ENCODE assay signal across 8 cellular contexts in the genomic region with DNA sequence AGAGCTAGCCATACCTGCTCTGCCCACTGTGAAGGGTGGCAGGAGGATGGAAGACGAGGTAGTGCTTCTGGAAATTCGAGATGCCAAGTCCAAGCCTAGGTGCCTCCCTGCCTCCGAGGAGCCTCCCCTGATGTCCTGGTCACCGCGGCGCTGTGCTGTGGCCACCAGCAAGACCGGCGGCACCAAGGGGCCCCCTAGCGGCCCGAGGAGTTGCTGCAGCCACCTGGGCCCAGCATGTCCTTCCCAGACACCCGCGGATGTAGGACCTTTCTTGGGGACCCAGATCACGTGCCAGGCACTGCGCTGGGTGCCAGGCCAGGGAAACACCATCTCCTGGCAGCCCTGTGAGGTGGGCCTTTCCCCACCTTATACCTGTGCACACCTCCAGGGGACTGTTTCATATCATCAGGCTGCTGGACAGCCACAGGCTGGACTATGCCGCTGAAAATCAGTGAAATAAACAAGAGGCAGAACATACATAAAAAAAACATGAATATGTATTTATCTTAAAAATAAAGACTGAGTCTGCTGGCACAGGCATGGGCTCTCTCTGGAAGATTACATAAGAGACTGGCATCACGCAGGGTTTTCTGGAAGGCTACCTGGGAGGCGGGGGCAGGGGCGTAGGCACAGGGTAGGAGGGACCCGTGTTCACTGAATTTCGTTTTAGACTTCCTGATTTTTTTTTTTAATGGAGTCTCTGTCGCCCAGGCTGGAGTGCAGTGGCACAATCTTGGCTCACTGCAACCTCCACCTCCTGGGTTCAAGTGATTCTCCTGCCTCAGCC. TPM values are rescaled to one million over a fixed set of nuclear protein-coding genes. Genes with fewer than 3 reads are reported as not detected.
DNase-seq lines count a peak whose midpoint lies in the region; ATAC-seq, FAIRE-seq and TF ChIP-seq lines count a peak whose summit lies in the region.

No MANE protein-coding gene starts in this region.

- no peak overlapping the region for H3K4me2 ChIP-seq in OCI-LY7 (ENCODE audit: low read length)

- POLR2A ChIA-PET in OCI-LY7 (lab: Charles Lee), result interaction anchor here (0.8 to 0.9 kb wide), 2 partner anchors 24 to 28 kb away, joined by 3 read pairs; no protein-coding TSS in a partner anchor
- POLR2A ChIA-PET in naive thymus-derived CD4-positive, alpha-beta T cell (lab: Charles Lee), result interaction anchor here (0.6 kb wide), 1 partner anchor 132 kb away, joined by 3 read pairs; no protein-coding TSS in a partner anchor

- H4K20me1 ChIP-seq in OCI-LY7 (ENCODE audit: insufficient read depth, low read length), result no peaks in the 10 kb centered on the region

- H2AFZ ChIP-seq in ACC112 (ENCODE audit: low read length, unreplicated experiment), result peak overlapping the region; percentile 41
- H2AFZ ChIP-seq in OCI-LY7 (ENCODE audit: low read length), result no peak overlapping the region

- H3K27me3 ChIP-seq in ACC112 (ENCODE audit: insufficient read depth, low read length) (no peaks in the 10 kb centered on the region), esophagus muscularis mucosa (no peaks in the 10 kb centered on the region)
- H3K27me3 ChIP-seq in naive thymus-derived CD4-positive, alpha-beta T cell (ENCODE audit: control insufficient read depth in 2 of 2, insufficient read depth in 2 of 2, low read length in 2 of 2), result peaks cover 0 to 4% of the 10 kb centered on the region in 2 donors

- H3K4me3 ChIP-seq in ACC112 (ENCODE audit: low read depth, low read length) (no peak overlapping the region), OCI-LY7 (ENCODE audit: low read depth, low read length, poor library complexity, severe bottlenecking) (no peak overlapping the region), esophagus muscularis mucosa (no peak overlapping the region)
- no peak overlapping the region for H3K4me3 ChIP-seq in naive thymus-derived CD4-positive, alpha-beta T cell (ENCODE audit: low read length)

- TF ChIP-seq EP300 in esophagus muscularis mucosa (IDR thresholded peaks at IDR 0.05), result no peak

- H3K4me3 Mint-ChIP-seq in naive thymus-derived CD4-positive, alpha-beta T cell, result no peak overlapping the region
- H3K4me3 Mint-ChIP-seq in stimulated activated naive B cell treated with anti-CD40 and anti-IgM and Interleukin-4, amounts not matched to agents 10 μg/mL and 1 μg/mL and 100 μg/mL, for 72 hours, result no peak overlapping the region

- BruUV-seq in OCI-LY7 (replicated peaks; lab: Mats Ljungman, UMichigan), result no TSS peak

- peak overlapping the region in 1 of 9 donors; percentile 51 for H3K27ac Mint-ChIP-seq in naive thymus-derived CD4-positive, alpha-beta T cell
- no peak overlapping the region for H3K27ac Mint-ChIP-seq in stimulated activated naive B cell treated with anti-CD40 and anti-IgM and Interleukin-4, amounts not matched to agents 10 μg/mL and 1 μg/mL and 100 μg/mL, for 72 hours

- peaks cover 2 to 28% (median 9%) of the 10 kb centered on the region in 5 donors for H3K27me3 Mint-ChIP-seq in naive thymus-derived CD4-positive, alpha-beta T cell
- H3K27me3 Mint-ChIP-seq in stimulated activated naive B cell treated with anti-CD40 and anti-IgM and Interleukin-4, amounts not matched to agents 10 μg/mL and 1 μg/mL and 100 μg/mL, for 72 hours, result peaks cover 29 to 39% of the 10 kb centered on the region in 2 donors

- H3K27ac ChIP-seq in ACC112 (ENCODE audit: low read depth, low read length) (no peak overlapping the region), OCI-LY7 (ENCODE audit: low read depth, low read length, poor library complexity, severe bottlenecking) (no peak overlapping the region), esophagus muscularis mucosa (replicated peaks in 1 of 4) (no peak overlapping the region)
- no peak overlapping the region for H3K27ac ChIP-seq in naive thymus-derived CD4-positive, alpha-beta T cell (ENCODE audit: low read depth, low read length)

- peak; percentile 84 for DNase-seq in HTR-8/SVneo (ENCODE audit: insufficient read length, low spot score)
- DNase-seq in OCI-LY7 (ENCODE audit: low spot score), result peak; percentile 66
- peak; percentile 37 for DNase-seq in activated T-cell treated with anti-CD3 and anti-CD28 coated beads for 4 hours
- no peak for DNase-seq in esophagus muscularis mucosa (ENCODE audit: extremely low spot score)
- peak; percentile 30 to 66 (median 45) for DNase-seq in naive thymus-derived CD4-positive, alpha-beta T cell
- peak; percentile 48 for DNase-seq in stimulated activated naive B cell treated with anti-CD40 and anti-IgM and Interleukin-4, amounts not matched to agents 10 μg/mL and 1 μg/mL and 100 μg/mL, for 72 hours

- ATAC-seq in GM18870 (IDR thresholded peaks at IDR 0.05; ENCODE audit: unreplicated experiment), result peak; percentile 55
- peak; percentile 79 for ATAC-seq in naive thymus-derived CD4-positive, alpha-beta T cell
- ATAC-seq in stimulated activated naive B cell treated with anti-CD40 and anti-IgM and Interleukin-4, amounts not matched to agents 10 μg/mL and 1 μg/mL and 100 μg/mL, for 72 hours (replicated peaks), result peak; percentile 73 to 77

- FAIRE-seq in HTR-8/SVneo (lab: Jason Lieb, UNC), result peak; percentile 85

- CTCF ChIA-PET in OCI-LY7 (lab: Charles Lee; ENCODE audit: unreplicated experiment), result interaction anchor here (0.6 to 1.4 kb wide), 3 partner anchors 21 to 70 kb away, joined by 3 read pairs; no protein-coding TSS in a partner anchor
- CTCF ChIA-PET in naive thymus-derived CD4-positive, alpha-beta T cell (lab: Charles Lee), result interaction anchor here (0.7 to 1.4 kb wide), 6 partner anchors 19 to 111 kb away, joined by 3 to 8 read pairs (median 4); no protein-coding TSS in a partner anchor

- TF ChIP-seq POLR2A in esophagus muscularis mucosa (IDR thresholded peaks at IDR 0.05; ENCODE audit: low read depth), result no peak

- intact Hi-C loops in OCI-LY7 (cut with micrococcal nuclease; ENCODE audit: unreplicated experiment), result loop anchor here (1.0 to 2.0 kb wide), 2 partner anchors 54 to 111 kb away; no protein-coding TSS in a partner anchor
- intact Hi-C loops in esophagus muscularis mucosa (cut with DNase I), result loop anchor here (2.0 kb wide), 1 partner anchor 110 kb away; no protein-coding TSS in a partner anchor
- intact Hi-C loops in naive thymus-derived CD4-positive, alpha-beta T cell (cut with micrococcal nuclease), result loop anchor here (1.0 to 2.0 kb wide), 4 partner anchors 24 to 256 kb away; a partner anchor contains a TSS

- 38% methylated on average over 12 of the region's 21 CpGs for WGBS in esophagus muscularis mucosa

- H3K79me2 ChIP-seq in ACC112 (ENCODE audit: control insufficient read depth, insufficient read depth, low read length, unreplicated experiment), result no peaks in the 10 kb centered on the region
- no peaks in the 10 kb centered on the region for H3K79me2 ChIP-seq in OCI-LY7 (ENCODE audit: insufficient read depth, low read depth, low read length)

- H3K9me2 ChIP-seq in OCI-LY7 (ENCODE audit: insufficient read depth, low read length), result no peaks in the 10 kb centered on the region

- H3K4me1 Mint-ChIP-seq in naive thymus-derived CD4-positive, alpha-beta T cell, result peaks cover 0 to 4% (median 2%) of the 10 kb centered on the region in 7 donors
- peaks cover 14 to 20% of the 10 kb centered on the region in 2 donors for H3K4me1 Mint-ChIP-seq in stimulated activated naive B cell treated with anti-CD40 and anti-IgM and Interleukin-4, amounts not matched to agents 10 μg/mL and 1 μg/mL and 100 μg/mL, for 72 hours

- no peaks in the 10 kb centered on the region for H3K36me3 ChIP-seq in ACC112 (ENCODE audit: insufficient read depth, low read length)
- H3K36me3 ChIP-seq in OCI-LY7 (ENCODE audit: insufficient read depth, low read length), result no peaks in the 10 kb centered on the region
- H3K36me3 ChIP-seq in esophagus muscularis mucosa, result no peaks in the 10 kb centered on the region
- H3K36me3 ChIP-seq in naive thymus-derived CD4-positive, alpha-beta T cell (ENCODE audit: control insufficient read depth in 2 of 3, insufficient read depth in 3 of 3, low read length in 3 of 3), result no peaks in the 10 kb centered on the region

- no peaks in the 10 kb centered on the region for H3K36me3 Mint-ChIP-seq in naive thymus-derived CD4-positive, alpha-beta T cell
- H3K36me3 Mint-ChIP-seq in stimulated activated naive B cell treated with anti-CD40 and anti-IgM and Interleukin-4, amounts not matched to agents 10 μg/mL and 1 μg/mL and 100 μg/mL, for 72 hours, result no peaks in the 10 kb centered on the region

- no peaks in the 10 kb centered on the region for H3K9me3 ChIP-seq in OCI-LY7 (ENCODE audit: low read length)
- no peaks in the 10 kb centered on the region for H3K9me3 ChIP-seq in esophagus muscularis mucosa
- H3K9me3 ChIP-seq in naive thymus-derived CD4-positive, alpha-beta T cell (ENCODE audit: control insufficient read depth in 2 of 3, low read length in 3 of 3), result no peaks in the 10 kb centered on the region

- H3K4me1 ChIP-seq in ACC112 (ENCODE audit: control insufficient read depth, insufficient read depth, low read length, unreplicated experiment), result peaks cover 6% of the 10 kb centered on the region
- peaks cover 21% of the 10 kb centered on the region for H3K4me1 ChIP-seq in OCI-LY7 (ENCODE audit: insufficient read depth, low read length, poor library complexity, severe bottlenecking)
- H3K4me1 ChIP-seq in esophagus muscularis mucosa, result peaks cover 7 to 13% (median 10%) of the 10 kb centered on the region in 4 donors
- no peaks in the 10 kb centered on the region for H3K4me1 ChIP-seq in naive thymus-derived CD4-positive, alpha-beta T cell (ENCODE audit: control insufficient read depth in 2 of 2, insufficient read depth in 2 of 2, low read length in 2 of 2)

- TF ChIP-seq CTCF in OCI-LY7 (conservative IDR thresholded peaks at IDR 0.05; ENCODE audit: low read length) (peak; percentile 95), esophagus muscularis mucosa (IDR thresholded peaks at IDR 0.05) (peak in 2 of 3 experiments; percentile 96 to 98)

- no peaks in the 10 kb centered on the region for H3K9me3 Mint-ChIP-seq in naive thymus-derived CD4-positive, alpha-beta T cell
- H3K9me3 Mint-ChIP-seq in stimulated activated naive B cell treated with anti-CD40 and anti-IgM and Interleukin-4, amounts not matched to agents 10 μg/mL and 1 μg/mL and 100 μg/mL, for 72 hours, result no peaks in the 10 kb centered on the region

RNA-seq across cellular contexts. Expression of a gene that starts 15.9 kb away (rescaled TPM):
- total RNA-seq in OCI-LY7 (2014; rRNA removed; shearing (Covaris generic)), result 0.25 and 1.5 TPM in 2 replicates
- total RNA-seq in OCI-LY7 (2022), result 0.61 and 0.72 TPM in 2 replicates
- 1 to 10 TPM; 4.2 to 9.1 (median 5.9) TPM for total RNA-seq in esophagus muscularis mucosa
- total RNA-seq in naive thymus-derived CD4-positive, alpha-beta T cell, result under 1 TPM in 2 of 5 experiments, not detected in 3; 0.40 to 0.41 TPM
- not detected for polyA plus RNA-seq in naive thymus-derived CD4-positive, alpha-beta T cell

RNA-seq across cellular contexts. Expression of a gene that starts 25.0 kb away (rescaled TPM):
- 3.6 and 6.4 TPM in 2 replicates for total RNA-seq in OCI-LY7 (2014; rRNA removed; shearing (Covaris generic))
- 14.6 and 15.0 TPM in 2 replicates for total RNA-seq in OCI-LY7 (2022)
- 10 to 100 TPM; 17.9 to 48.7 (median 30.8) TPM for total RNA-seq in esophagus muscularis mucosa
- 1 to 10 TPM; 7.6 to 9.9 (median 9.0) TPM for total RNA-seq in naive thymus-derived CD4-positive, alpha-beta T cell
- polyA plus RNA-seq in naive thymus-derived CD4-positive, alpha-beta T cell, result 1 to 10 TPM in 1 of 2 donors, under 1 TPM in 1; 0.76 to 1.5 TPM

RNA-seq across cellular contexts. Expression of a gene that starts 55.1 kb away (rescaled TPM):
- total RNA-seq in OCI-LY7 (2014; rRNA removed; shearing (Covaris generic)), result 2.0 and 4.1 TPM in 2 replicates
- total RNA-seq in OCI-LY7 (2022) (10.8 and 11.0 TPM in 2 replicates), esophagus muscularis mucosa (1 to 10 TPM; 1.2 to 2.5 (median 1.9) TPM)
- total RNA-seq in naive thymus-derived CD4-positive, alpha-beta T cell, result under 1 TPM in 4 of 5 experiments, not detected in 1; 0.13 to 0.34 (median 0.32) TPM
- under 1 TPM; 0.02 to 0.03 TPM for polyA plus RNA-seq in naive thymus-derived CD4-positive, alpha-beta T cell
